Comparison of ENCODE assay signal across 13 cellular contexts in genomic region chrX:25003066-25003849, GRCh38. TPM values are rescaled to one million over a fixed set of nuclear protein-coding genes. Genes with fewer than 3 reads are reported as not detected.
DNase-seq lines count a peak whose midpoint lies in the region; ATAC-seq, FAIRE-seq and TF ChIP-seq lines count a peak whose summit lies in the region.
"Had no signal": no experiment of that assay in that cellular context is flagged by ENCODE, and none has a peak within 500 bp of the region (broad histone marks: within the 10 kb centered on the region; RNA-seq: fewer than 3 reads in every experiment).

No MANE protein-coding gene starts in this region.

- H3K9me3 ChIP-seq in astrocyte (ENCODE audit: insufficient read depth, low read depth, low read length) (no peaks in the 10 kb centered on the region), kidney (ENCODE audit: control insufficient read depth in 1 of 2, low read length in 2 of 2) (no peaks in the 10 kb centered on the region), ascending aorta (no peaks in the 10 kb centered on the region)
- H3K9me3 ChIP-seq: uterus had no signal

- H3K36me3 Mint-ChIP-seq in activated T-cell treated with anti-CD3 and anti-CD28 coated beads, Interleukin-2, amount 50 U/mL, for 72 hours (ENCODE audit: insufficient read depth in 2 of 2) = peaks cover 2 to 4% of the 10 kb centered on the region in 2 donors
- H3K36me3 Mint-ChIP-seq in astrocyte (ENCODE audit: low read depth, unreplicated experiment) = no peaks in the 10 kb centered on the region

- H3K9me3 Mint-ChIP-seq in activated T-cell treated with anti-CD3 and anti-CD28 coated beads, Interleukin-2, amount 50 U/mL, for 72 hours = no peaks in the 10 kb centered on the region
- peaks cover 2% of the 10 kb centered on the region for H3K9me3 Mint-ChIP-seq in astrocyte (ENCODE audit: unreplicated experiment)
- no peaks in the 10 kb centered on the region for H3K9me3 Mint-ChIP-seq in stimulated activated naive CD8-positive, alpha-beta T cell treated with anti-CD3 and anti-CD28 coated beads, Interleukin-15, amount 100 ng/mL, for 72 hours

- FAIRE-seq in astrocyte (lab: Jason Lieb, UNC) (no peak), kidney (lab: Jason Lieb, UNC) (no peak)
- FAIRE-seq: K562 had no signal

- H3K4me1 Mint-ChIP-seq in activated T-cell treated with anti-CD3 and anti-CD28 coated beads, Interleukin-2, amount 50 U/mL, for 72 hours (ENCODE audit: low read depth) = peaks cover 23% of the 10 kb centered on the region
- no peaks in the 10 kb centered on the region for H3K4me1 Mint-ChIP-seq in astrocyte (ENCODE audit: low read depth, unreplicated experiment)
- H3K4me1 Mint-ChIP-seq in stimulated activated naive CD8-positive, alpha-beta T cell treated with anti-CD3 and anti-CD28 coated beads, Interleukin-15, amount 100 ng/mL, for 72 hours = peaks cover 31% of the 10 kb centered on the region

- H3K4me3 ChIP-seq in astrocyte (ENCODE audit: insufficient read depth, low read depth, low read length) (no peak overlapping the region), kidney (ENCODE audit: low read length in 2 of 2) (no peak overlapping the region), ascending aorta (no peak overlapping the region)
- H3K4me3 ChIP-seq: K562 had no signal

- H3K79me2 ChIP-seq in astrocyte (ENCODE audit: insufficient read depth, low read length) = no peaks in the 10 kb centered on the region

- intact Hi-C loops in kidney (cut with DNase I) = no loop called here
- intact Hi-C loops in ascending aorta (cut with DNase I) = no loop called here

- peaks cover 8% of the 10 kb centered on the region for H4K20me1 ChIP-seq in astrocyte (ENCODE audit: insufficient read depth, low read length)

- H3K4me1 ChIP-seq in astrocyte (ENCODE audit: insufficient read depth, low read length) (no peaks in the 10 kb centered on the region), kidney (ENCODE audit: control insufficient read depth in 1 of 2, insufficient read depth in 1 of 2, low read depth in 1 of 2, low read length in 2 of 2) (no peaks in the 10 kb centered on the region), ascending aorta (peaks cover 0 to 3% of the 10 kb centered on the region in 2 donors)
- H3K4me1 ChIP-seq: uterus had no signal

- ATAC-seq in activated T-cell treated with anti-CD3 and anti-CD28 coated beads, Interleukin-2, amount 50 U/mL, for 72 hours (replicated peaks in 1 of 2) = peak in 1 of 2 donors; percentile 24
- ATAC-seq in stimulated activated naive CD8-positive, alpha-beta T cell treated with anti-CD3 and anti-CD28 coated beads, Interleukin-15, amount 100 ng/mL, for 72 hours = no peak
- ATAC-seq: K562 had no signal

- H3K4me3 Mint-ChIP-seq in activated T-cell treated with anti-CD3 and anti-CD28 coated beads, Interleukin-2, amount 50 U/mL, for 72 hours = peak overlapping the region; percentile 79 to 84
- H3K4me3 Mint-ChIP-seq in astrocyte (ENCODE audit: unreplicated experiment) = peak overlapping the region; percentile 40
- H3K4me3 Mint-ChIP-seq in stimulated activated naive CD8-positive, alpha-beta T cell treated with anti-CD3 and anti-CD28 coated beads, Interleukin-15, amount 100 ng/mL, for 72 hours = peak overlapping the region; percentile 67 to 72

- no peak for DNase-seq in activated T-cell treated with anti-CD3 and anti-CD28 coated beads, Interleukin-2, amount 50 U/mL, for 72 hours
- no peak for DNase-seq in activated T-cell treated with anti-CD3 and anti-CD28 coated beads, Interleukin-2, amount 50 U/mL, for 48 hours
- DNase-seq in astrocyte (ENCODE audit: low read depth) = no peak
- DNase-seq in kidney = peak; percentile 41
- DNase-seq in stimulated activated naive CD8-positive, alpha-beta T cell treated with anti-CD3 and anti-CD28 coated beads, Interleukin-15, amount 100 ng/mL, for 72 hours = no peak
- no peak for DNase-seq in UCSD-AML1 (lab: John Stamatoyannopoulos, UW; ENCODE audit: unreplicated experiment)
- DNase-seq in 8988T = no peak
- DNase-seq in ascending aorta (ENCODE audit: low spot score in 2 of 2) = no peak
- DNase-seq: activated CD4-positive, alpha-beta T cell treated with anti-CD3 and anti-CD28 coated beads, Interleukin-2, amount 50 U/mL, for 4 hours; Right ventricle myocardium superior; uterus had no signal

- no peak overlapping the region for H2AFZ ChIP-seq in astrocyte (ENCODE audit: low read depth, low read length)

- H3K27ac Mint-ChIP-seq in activated T-cell treated with anti-CD3 and anti-CD28 coated beads, Interleukin-2, amount 50 U/mL, for 72 hours = peak overlapping the region; percentile 94
- H3K27ac Mint-ChIP-seq in astrocyte (ENCODE audit: unreplicated experiment) = no peak overlapping the region
- H3K27ac Mint-ChIP-seq in stimulated activated naive CD8-positive, alpha-beta T cell treated with anti-CD3 and anti-CD28 coated beads, Interleukin-15, amount 100 ng/mL, for 72 hours = no peak overlapping the region

- H3K27me3 Mint-ChIP-seq in activated T-cell treated with anti-CD3 and anti-CD28 coated beads, Interleukin-2, amount 50 U/mL, for 72 hours (ENCODE audit: low read depth) = peaks cover 48% of the 10 kb centered on the region
- H3K27me3 Mint-ChIP-seq in astrocyte (ENCODE audit: low read depth, unreplicated experiment) = peaks cover 54% of the 10 kb centered on the region
- peaks cover 49% of the 10 kb centered on the region for H3K27me3 Mint-ChIP-seq in stimulated activated naive CD8-positive, alpha-beta T cell treated with anti-CD3 and anti-CD28 coated beads, Interleukin-15, amount 100 ng/mL, for 72 hours

- H3K27ac ChIP-seq in astrocyte (ENCODE audit: low read depth, low read length) = no peak overlapping the region
- no peak overlapping the region for H3K27ac ChIP-seq in kidney (ENCODE audit: low read depth in 2 of 2, low read length in 2 of 2)
- no peak overlapping the region for H3K27ac ChIP-seq in ascending aorta
- H3K27ac ChIP-seq: uterus had no signal

- TF ChIP-seq CTCF in astrocyte (IDR thresholded peaks at IDR 0.05; ENCODE audit: insufficient read depth, low read depth, low read length) = no peak
- TF ChIP-seq CTCF in kidney (IDR thresholded peaks at IDR 0.05; ENCODE audit: borderline replicate concordance, extremely low read depth, insufficient read depth) = no peak
- no peak for TF ChIP-seq CTCF in ascending aorta (IDR thresholded peaks at IDR 0.05)

- H3K36me3 ChIP-seq in astrocyte (ENCODE audit: insufficient read depth, low read length) (no peaks in the 10 kb centered on the region), kidney (ENCODE audit: control insufficient read depth in 1 of 2, insufficient read depth in 2 of 2, low read length in 2 of 2) (no peaks in the 10 kb centered on the region), ascending aorta (no peaks in the 10 kb centered on the region)
- H3K36me3 ChIP-seq: uterus had no signal

- H3K9ac ChIP-seq in astrocyte (ENCODE audit: low read length) (peak overlapping the region; percentile 14), kidney (ENCODE audit: low read length in 2 of 2) (no peak overlapping the region)

- H3K27me3 ChIP-seq in astrocyte (ENCODE audit: insufficient read depth, low read length) (peaks cover 31% of the 10 kb centered on the region), ascending aorta (peaks cover 13% of the 10 kb centered on the region)

- peak overlapping the region; percentile 67 for H3K4me2 ChIP-seq in astrocyte (ENCODE audit: low read length)

RNA-seq across cellular contexts. Expression of gene ARX, which starts 12.5 kb away (rescaled TPM):
- total RNA-seq in activated T-cell treated with anti-CD3 and anti-CD28 coated beads, Interleukin-2, amount 50 U/mL, for 72 hours = not detected
- total RNA-seq in astrocyte (not detected in 2 replicates), kidney (0.31 TPM), ascending aorta (not detected)
- 0.13 TPM for polyA plus RNA-seq in kidney (ENCODE audit: insufficient read depth, low read depth, low replicate concordance)
- total RNA-seq: K562, renal cortical epithelial cell, Right ventricle myocardium superior had no signal
